8 cellular contexts compared by ENCODE assay signal in the genomic region with DNA sequence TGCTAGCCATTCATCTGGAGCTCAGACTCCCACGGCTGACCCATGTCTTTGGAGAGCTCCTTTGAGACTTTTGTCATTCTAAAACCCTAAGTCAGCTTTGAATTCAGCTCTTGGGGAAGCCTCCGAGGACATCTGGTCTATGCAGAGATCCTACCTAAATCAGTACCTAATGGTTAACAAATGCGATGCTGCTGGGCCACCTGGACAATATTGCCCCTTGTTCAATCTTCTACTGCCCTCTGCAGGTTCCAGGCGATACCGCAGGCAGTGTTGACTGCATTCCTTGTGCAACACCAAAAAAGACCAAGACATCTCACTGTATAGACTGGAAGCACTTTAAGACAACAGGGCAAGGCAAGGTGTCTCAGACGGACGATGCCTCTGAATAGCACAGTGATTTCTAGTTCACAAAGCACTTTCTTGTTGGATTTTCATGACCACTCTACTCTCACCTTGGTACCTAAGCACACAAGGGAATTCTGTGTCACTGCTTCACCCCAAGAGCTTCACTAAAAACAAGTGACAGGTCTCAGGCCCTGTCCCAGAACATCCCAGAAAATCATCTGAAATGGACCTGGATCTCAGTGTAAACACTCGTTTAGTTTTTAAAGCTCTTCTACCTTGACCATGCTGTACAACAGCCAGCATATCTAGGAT.
DNase-seq lines count a peak whose midpoint lies in the region; ATAC-seq and TF ChIP-seq lines count a peak whose summit lies in the region.

No MANE protein-coding gene starts in this region.

- no peak overlapping the region for H2AFZ ChIP-seq in hepatocyte

- no peaks in the 10 kb centered on the region for H3K9me2 ChIP-seq in hepatocyte (replicated peaks; ENCODE audit: insufficient read depth)

- H3K4me1 Mint-ChIP-seq in HFFc6 (ENCODE audit: low read depth) = peaks cover 55% of the 10 kb centered on the region

- no peaks in the 10 kb centered on the region for H3K9me3 Mint-ChIP-seq in HFFc6

- peak overlapping the region; percentile 89 for H3K27ac ChIP-seq in hepatocyte

- 6% methylated on average over 8 of the region's 8 CpGs for WGBS in hepatocyte (ENCODE audit: low lambda C conversion rate, missing lambda C conversion rate)

- H3K4me3 ChIP-seq in hepatocyte (no peak overlapping the region), skeletal muscle satellite cell (ENCODE audit: low read length) (no peak overlapping the region)

- H3K79me2 ChIP-seq in hepatocyte = no peaks in the 10 kb centered on the region

- DNase-seq in HFFc6 (peak; percentile 79), NCI-H128 (lab: John Stamatoyannopoulos, UW; ENCODE audit: unreplicated experiment) (peak; percentile 57), T-helper 1 cell (peak; percentile 39 to 73 (median 65)), anterior cingulate cortex (lab: John Stamatoyannopoulos, UW) (peak in 55 of 58 donors; percentile 4 to 86 (median 52)), hepatocyte (ENCODE audit: low spot score) (peak; percentile 92)

- no peaks in the 10 kb centered on the region; the same call in 1 of the 2 replicates for H3K36me3 Mint-ChIP-seq in HFFc6 (ENCODE audit: low read depth)

- ATAC-seq in HG02973 (IDR thresholded peaks at IDR 0.05; ENCODE audit: unreplicated experiment) = no peak

- TF ChIP-seq CTCF in GM12801 (IDR thresholded peaks at IDR 0.05; ENCODE audit: extremely low read depth, insufficient read length) (peak; percentile 83), HFFc6 (IDR thresholded peaks at IDR 0.05) (peak; percentile 97), hepatocyte (IDR thresholded peaks at IDR 0.05; ENCODE audit: poor library complexity) (peak; percentile 95)

- no peaks in the 10 kb centered on the region for H3K9me3 ChIP-seq in hepatocyte (ENCODE audit: low read depth)
- no peaks in the 10 kb centered on the region for H3K9me3 ChIP-seq in skeletal muscle satellite cell (replicated peaks; ENCODE audit: low read length)

- no peak overlapping the region for H3K4me3 Mint-ChIP-seq in HFFc6

- no peaks in the 10 kb centered on the region for H3K36me3 ChIP-seq in hepatocyte (replicated peaks; ENCODE audit: insufficient read depth, low read depth)
- H3K36me3 ChIP-seq in skeletal muscle satellite cell (ENCODE audit: insufficient read depth, low read length) = no peaks in the 10 kb centered on the region

- H3K4me1 ChIP-seq in hepatocyte (ENCODE audit: insufficient read depth) (peaks cover 8% of the 10 kb centered on the region), skeletal muscle satellite cell (ENCODE audit: control insufficient read depth, insufficient read depth, low read length) (peaks cover 50% of the 10 kb centered on the region)

- H4K20me1 ChIP-seq in hepatocyte (ENCODE audit: insufficient read depth, poor library complexity, severe bottlenecking) = no peaks in the 10 kb centered on the region

- H3K27me3 ChIP-seq in hepatocyte = no peaks in the 10 kb centered on the region
- peaks cover 4% of the 10 kb centered on the region for H3K27me3 ChIP-seq in skeletal muscle satellite cell (ENCODE audit: control insufficient read depth, insufficient read depth, low read length)

- H3K4me2 ChIP-seq in hepatocyte (no peak overlapping the region), skeletal muscle satellite cell (ENCODE audit: low read length) (no peak overlapping the region)

- H3K27me3 Mint-ChIP-seq in HFFc6 (ENCODE audit: insufficient read depth) = peaks cover 1% of the 10 kb centered on the region

- peak overlapping the region; percentile 13 for H3K9ac ChIP-seq in skeletal muscle satellite cell (ENCODE audit: low read depth, low read length)

- H3K27ac Mint-ChIP-seq in HFFc6 = peak overlapping the region; percentile 67
